Comparison of ENCODE assay signal across 9 cellular contexts in the genomic region with DNA sequence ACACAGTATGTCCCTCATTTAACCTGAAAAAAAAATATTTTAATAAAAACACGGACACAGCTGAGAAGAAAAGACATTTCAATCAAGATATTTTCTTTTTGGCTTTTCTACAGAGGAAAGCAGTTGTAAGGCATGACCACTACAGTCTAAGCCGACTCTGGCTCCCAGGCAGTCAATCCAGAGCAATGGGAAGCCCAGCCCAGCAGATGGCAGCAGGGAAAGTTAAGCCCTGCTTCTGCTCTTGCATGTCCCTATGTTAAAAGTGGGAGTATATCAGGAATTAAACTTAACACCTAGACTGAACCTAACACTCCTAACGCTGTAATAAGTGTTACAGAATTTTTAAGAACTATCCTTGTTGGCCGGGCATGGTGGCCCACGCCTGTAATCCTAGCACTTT. TPM values are rescaled to one million over a fixed set of nuclear protein-coding genes. Genes with fewer than 3 reads are reported as not detected.
DNase-seq lines count a peak whose midpoint lies in the region; ATAC-seq and TF ChIP-seq lines count a peak whose summit lies in the region.
"Had no signal": no experiment of that assay in that cellular context is flagged by ENCODE, and none has a peak within 500 bp of the region (broad histone marks: within the 10 kb centered on the region; RNA-seq: fewer than 3 reads in every experiment).

No MANE protein-coding gene starts in this region.

- intact Hi-C loops in PC-3 (cut with micrococcal nuclease) = loop anchor here (1.0 to 2.0 kb wide), 3 partner anchors 43 to 117 kb away; no protein-coding TSS in a partner anchor

- BruUV-seq in PC-3 (replicated peaks; lab: Mats Ljungman, UMichigan) = no TSS peak

- no peak overlapping the region for H3K4me3 ChIP-seq in PC-3 (ENCODE audit: low read length)
- no peak overlapping the region for H3K4me3 ChIP-seq in fibroblast of pulmonary artery (replicated peaks; ENCODE audit: low read depth, low read length)
- no peak overlapping the region for H3K4me3 ChIP-seq in retinal pigment epithelial cell (ENCODE audit: low read length)
- H3K4me3 ChIP-seq: thoracic aorta had no signal

- POLR2A ChIA-PET in PC-3 (lab: Charles Lee; ENCODE audit: unreplicated experiment) = no interaction called here

- no peak overlapping the region for H3K4me2 ChIP-seq in PC-3 (ENCODE audit: low read length)

- no peaks in the 10 kb centered on the region for H3K9me2 ChIP-seq in PC-3 (replicated peaks; ENCODE audit: low read length)

- no peak overlapping the region for H3K27ac ChIP-seq in PC-3 (ENCODE audit: low read length)

- CTCF ChIA-PET in PC-3 (lab: Charles Lee) = interaction anchor here (0.7 kb wide), 1 partner anchor 38 kb away, joined by 3 read pairs; no protein-coding TSS in a partner anchor

- H3K27me3 ChIP-seq in PC-3 (ENCODE audit: low read length) = no peaks in the 10 kb centered on the region

- H3K36me3 ChIP-seq in PC-3 (ENCODE audit: low read depth, low read length) = peaks cover 37% of the 10 kb centered on the region

- no peaks in the 10 kb centered on the region for H3K79me2 ChIP-seq in PC-3 (ENCODE audit: low read length)

- no peak overlapping the region for H3K9ac ChIP-seq in PC-3 (ENCODE audit: low read length)

- H3F3A ChIP-seq in PC-3 (ENCODE audit: low read length, unreplicated experiment) = no peaks in the 10 kb centered on the region

- H2AFZ ChIP-seq in PC-3 (ENCODE audit: low read length) = no peak overlapping the region

- peak; percentile 60 for TF ChIP-seq CTCF in PC-3 (conservative IDR thresholded peaks at IDR 0.05; ENCODE audit: low read depth, low read length)
- TF ChIP-seq CTCF in fibroblast of pulmonary artery (IDR thresholded peaks at IDR 0.05; ENCODE audit: low read length, missing control alignments) = peak; percentile 52
- peak; percentile 57 for TF ChIP-seq CTCF in retinal pigment epithelial cell (conservative IDR thresholded peaks at IDR 0.05; ENCODE audit: low read depth, low read length)

- no peaks in the 10 kb centered on the region for H4K20me1 ChIP-seq in PC-3 (ENCODE audit: low read length)

- no peaks in the 10 kb centered on the region for H3K4me1 ChIP-seq in PC-3 (ENCODE audit: insufficient read depth, low read length)

- H3K9me3 ChIP-seq in PC-3 (ENCODE audit: low read length) = no peaks in the 10 kb centered on the region
- H3K9me3 ChIP-seq: thoracic aorta had no signal

- peak; percentile 89 for ATAC-seq in PC-3
- ATAC-seq in HG03457 (IDR thresholded peaks at IDR 0.05; ENCODE audit: unreplicated experiment) = no peak
- ATAC-seq in GM21528 (IDR thresholded peaks at IDR 0.05; ENCODE audit: low FRiP score, unreplicated experiment) = no peak
- ATAC-seq in GM19351 (IDR thresholded peaks at IDR 0.05; ENCODE audit: unreplicated experiment) = no peak

- DNase-seq in NCI-H82 (lab: John Stamatoyannopoulos, UW) (peak; percentile 49), NCI-H82 treated with DMSO at 0.1 percent for 48 hours (lab: John Stamatoyannopoulos, UW; ENCODE audit: unreplicated experiment) (no peak), PC-3 (peak; percentile 50), fibroblast of pulmonary artery (ENCODE audit: low read depth) (peak; percentile 47), retinal pigment epithelial cell (ENCODE audit: low read depth) (no peak)

RNA-seq across cellular contexts. Expression of a gene that starts 19.5 kb away (rescaled TPM):
- 0.23 and 1.5 TPM in 2 replicates for total RNA-seq in PC-3 (2014; rRNA removed)

RNA-seq across cellular contexts. Expression of a gene that starts 19.7 kb away (rescaled TPM):
- total RNA-seq in PC-3 (2014; rRNA removed) = 53.5 and 58.4 TPM in 2 replicates

Comparison
In these comparisons a context has a peak if more than half of its experiments do, and no peak if none do; other contexts are left out.
1. DNase-seq: peak in NCI-H82 (single experiment), PC-3 (single experiment) and fibroblast of pulmonary artery (single experiment); none in NCI-H82 treated with DMSO at 0.1 percent for 48 hours (single experiment) and retinal pigment epithelial cell (single experiment).
2. Peak in every context shown above with its lines, with median percentiles within 50 percentile points of each other: CTCF ChIP-seq.